In genomic region chr12:123150273-123150803, GRCh38 we compare ENCODE assay signal across 8 cellular contexts. TPM values are rescaled to one million over a fixed set of nuclear protein-coding genes. Genes with fewer than 3 reads are reported as not detected.
DNase-seq lines count a peak whose midpoint lies in the region; ATAC-seq, FAIRE-seq and TF ChIP-seq lines count a peak whose summit lies in the region.

No MANE protein-coding gene starts in this region.

- H3K27ac ChIP-seq in cingulate gyrus (ENCODE audit: low read depth, low read length) (peak overlapping the region; percentile 70), lung (ENCODE audit: low read depth in 1 of 2, low read length in 1 of 2) (peak overlapping the region; percentile 55 to 87), substantia nigra (ENCODE audit: low read depth, low read length, poor library complexity, severe bottlenecking) (peak overlapping the region; percentile 43)

- peaks cover 12 to 13% of the 10 kb centered on the region in 2 donors for H3K4me1 ChIP-seq in lung (ENCODE audit: control insufficient read depth in 2 of 2, insufficient read depth in 2 of 2, low read length in 2 of 2)

- 0 to 1% methylated on average over 53 to 63 of the region's 63 CpGs for WGBS in lung, 2 donors

- peak; percentile 23 for ATAC-seq in lung (ENCODE audit: insufficient read depth, low FRiP score)
- no peak for ATAC-seq in HG03159 (IDR thresholded peaks at IDR 0.05; ENCODE audit: unreplicated experiment)

- FAIRE-seq in D721Med (lab: Jason Lieb, UNC), result no peak

- TF ChIP-seq CTCF in D721Med (IDR thresholded peaks at IDR 0.05; ENCODE audit: insufficient read depth, missing control alignments), result no peak
- no peak for TF ChIP-seq CTCF in lung (IDR thresholded peaks at IDR 0.05; ENCODE audit: control extremely low read depth, extremely low read depth)

- peak overlapping the region; percentile 69 for H3K4me3 ChIP-seq in lung

- CTCF ChIA-PET in HEK293T (lab: Yijun Ruan, JAX), result no interaction called here

- peak; percentile 37 for DNase-seq in D721Med (ENCODE audit: insufficient read length, low spot score)
- peak; percentile 56 for DNase-seq in HEK293T (ENCODE audit: extremely low spot score)
- peak; percentile 20 for DNase-seq in SW480 (ENCODE audit: low spot score)
- DNase-seq in lung (ENCODE audit: low spot score), result no peak
- DNase-seq in substantia nigra (lab: John Stamatoyannopoulos, UW), result peak in 7 of 49 donors; percentile 14 to 89 (median 21)
- no peak for DNase-seq in stimulated activated naive CD4-positive, alpha-beta T cell treated with Interleukin-2 at 50 U/mL for 16 hours (lab: John Stamatoyannopoulos, UW)

- no peaks in the 10 kb centered on the region for H3K36me3 ChIP-seq in lung (ENCODE audit: control insufficient read depth in 2 of 2, insufficient read depth in 2 of 2, low read length in 2 of 2)

- no peaks in the 10 kb centered on the region for H3K9me3 ChIP-seq in lung (ENCODE audit: control insufficient read depth in 2 of 2, insufficient read depth in 1 of 2, low read length in 1 of 2)

- H3K27me3 ChIP-seq in lung (ENCODE audit: control insufficient read depth, insufficient read depth), result no peaks in the 10 kb centered on the region

- POLR2A ChIA-PET in HEK293T (lab: Yijun Ruan, JAX), result interaction anchor here (3.0 kb wide), 1 partner anchor 83 kb away, joined by 16 read pairs; the partner anchor contains the start of genes MPHOSPH9 and MTRFR

TF ChIP-seq in HEK293T, 16 proteins besides CTCF, POLR2A, EP300 and RAD21:
- TF ChIP-seq L3MBTL2 (conservative IDR thresholded peaks at IDR 0.05) (no peak), FOXK2 (IDR thresholded peaks at IDR 0.05) (no peak), BHLHE40 (IDR thresholded peaks at IDR 0.05; ENCODE audit: borderline replicate concordance) (no peak), HDGF (IDR thresholded peaks at IDR 0.05; ENCODE audit: borderline replicate concordance) (no peak), ELF4 (IDR thresholded peaks at IDR 0.05) (no peak), CTBP1 (IDR thresholded peaks at IDR 0.05; ENCODE audit: borderline replicate concordance) (no peak), FOXM1 (IDR thresholded peaks at IDR 0.05; ENCODE audit: borderline replicate concordance) (no peak), FOXA1 (IDR thresholded peaks at IDR 0.05) (no peak), ARNT (IDR thresholded peaks at IDR 0.05) (no peak)

RNA-seq across cellular contexts. Expression of gene PITPNM2, which starts 0.6 kb away (rescaled TPM):
- total RNA-seq in lung, result 10 to 100 TPM; 19.6 to 37.8 TPM
- 10 to 100 TPM in 1 of 2 donors, 1 to 10 TPM in 1; 8.9 to 12.9 TPM for polyA plus RNA-seq in lung

Comparison
In these comparisons a context has a peak if more than half of its experiments do, and no peak if none do; other contexts are left out.
1. DNase-seq: peak in D721Med (single experiment), HEK293T (single experiment) and SW480 (single experiment); none in lung (single experiment) and stimulated activated naive CD4-positive, alpha-beta T cell treated with Interleukin-2 at 50 U/mL for 16 hours (single experiment).
2. Peak in every context shown above with its lines, with median percentiles within 50 percentile points of each other: H3K27ac ChIP-seq.